18 cellular contexts compared by ENCODE assay signal in genomic region chr11:27282806-27283205, GRCh38.
DNase-seq lines count a peak whose midpoint lies in the region; ATAC-seq, FAIRE-seq and TF ChIP-seq lines count a peak whose summit lies in the region.
"Had no signal": no experiment of that assay in that cellular context is flagged by ENCODE, and none has a peak within 500 bp of the region (broad histone marks: within the 10 kb centered on the region; RNA-seq: fewer than 3 reads in every experiment).

No MANE protein-coding gene starts in this region.

- peaks cover 9% of the 10 kb centered on the region; the same call in 1 of the 2 replicates for H4K20me1 ChIP-seq in IMR-90 (ENCODE audit: insufficient read depth, low read length)

- no peak overlapping the region for H2AFZ ChIP-seq in IMR-90 (replicated peaks; ENCODE audit: low read length, poor library complexity)

- no peaks in the 10 kb centered on the region for H3K9me3 ChIP-seq in A549
- no peaks in the 10 kb centered on the region for H3K9me3 ChIP-seq in IMR-90 (ENCODE audit: control insufficient read depth, insufficient read depth, low read length)
- no peaks in the 10 kb centered on the region for H3K9me3 ChIP-seq in right lobe of liver
- H3K9me3 ChIP-seq: lower lobe of right lung, spleen had no signal

- CTCF ChIA-PET in A549 (lab: Yijun Ruan, JAX) (interaction anchor here (0.6 to 7.3 kb wide), 5 partner anchors 14 to 470 kb away, joined by 3 to 48 read pairs (median 3); no protein-coding TSS in a partner anchor), IMR-90 (lab: Yijun Ruan, JAX) (interaction anchor here (1.0 to 3.2 kb wide), 3 partner anchors 14 to 203 kb away, joined by 3 to 14 read pairs (median 4); no protein-coding TSS in a partner anchor)

- peak in 1 of 2 experiments; percentile 37; a peak in 2 of 6 replicates for ATAC-seq in A549
- no peak for ATAC-seq in IMR-90 (ENCODE audit: low read depth)
- peak in 2 of 4 donors; percentile 14 to 36 for ATAC-seq in right lobe of liver
- ATAC-seq: activated CD8-positive, alpha-beta T cell treated with anti-CD3 and anti-CD28 coated beads, Interleukin-2, amount 10 ng/mL, durations not matched to agents 7 days and 5 days had no signal

- no peak overlapping the region for H2BK20ac ChIP-seq in IMR-90 (ENCODE audit: low read depth, low read length)

- H3K27ac ChIP-seq in A549 (peak overlapping the region; percentile 52 to 58; a peak in 4 of 6 replicates), IMR-90 (ENCODE audit: insufficient read depth, low read length) (no peak overlapping the region), right lobe of liver (peak overlapping the region; percentile 20 to 68 (median 58))
- H3K27ac ChIP-seq: cardiac muscle cell, lower lobe of right lung had no signal

- H3K56ac ChIP-seq in IMR-90 (ENCODE audit: extremely low read depth, insufficient read depth, low read length): no peak overlapping the region

- H4K5ac ChIP-seq in IMR-90 (ENCODE audit: low read depth, low read length): no peak overlapping the region

- intact Hi-C loops in IMR-90 (cut with micrococcal nuclease): loop anchor here (10.0 kb wide), 1 partner anchor 68 kb away; no protein-coding TSS in a partner anchor
- intact Hi-C loops in right lobe of liver (cut with DNase I): no loop called here

- H3K4me3 ChIP-seq in A549: no peak overlapping the region
- no peak overlapping the region for H3K4me3 ChIP-seq in IMR-90 (ENCODE audit: insufficient read depth, low read depth, low read length)
- H3K4me3 ChIP-seq in right lobe of liver: no peak overlapping the region
- H3K4me3 ChIP-seq: cardiac muscle cell, lower lobe of right lung, spleen had no signal

- H3K14ac ChIP-seq in IMR-90 (replicated peaks; ENCODE audit: low read depth, low read length): no peak overlapping the region

- H3K27me3 ChIP-seq in IMR-90 (ENCODE audit: control insufficient read depth, insufficient read depth, low read length) (peaks cover 9% of the 10 kb centered on the region), right lobe of liver (no peaks in the 10 kb centered on the region)
- H3K27me3 ChIP-seq: cardiac muscle cell, spleen had no signal

- TF ChIP-seq EP300 in A549 (IDR thresholded peaks at IDR 0.05): no peak

- no peak for FAIRE-seq in A549 (lab: Jason Lieb, UNC)

- no peak overlapping the region for H2BK120ac ChIP-seq in IMR-90 (ENCODE audit: low read depth, low read length)

- no peak for TF ChIP-seq RAD21 in A549 (conservative IDR thresholded peaks at IDR 0.05 in 1 of 2, IDR thresholded peaks at IDR 0.05 in 1 of 2)
- TF ChIP-seq RAD21 in IMR-90 (IDR thresholded peaks at IDR 0.05; ENCODE audit: low read length): no peak

- in situ Hi-C loops in IMR-90 (cut with MboI; ENCODE audit: low sequenced_read_pairs): no loop called here

- dilution Hi-C loops in IMR-90 (cut with HindIII; ENCODE audit: low sequenced_read_pairs, unreplicated experiment): no loop called here

- H3K9ac ChIP-seq in IMR-90 (ENCODE audit: low read depth, low read length): no peak overlapping the region

- H3K18ac ChIP-seq in IMR-90 (ENCODE audit: low read depth, low read length): peak overlapping the region; percentile 48; the same call in 1 of the 2 replicates

- DNase-seq in A549 (ENCODE audit: low read depth in 1 of 2, low spot score in 1 of 2) (peak in 1 of 2 experiments; percentile 45), IMR-90 (no peak), cerebellum (ENCODE audit: low spot score) (peak; percentile 8), right lobe of liver (peak in 1 of 3 donors; percentile 48), NCI-H748 treated with DMSO at 0.1 percent for 48 hours (lab: John Stamatoyannopoulos, UW) (no peak), GM20000 (ENCODE audit: low spot score) (no peak)
- no peak for DNase-seq in activated CD4-positive, alpha-beta T cell treated with anti-CD3 and anti-CD28 coated beads, Interleukin-2, amount 50 U/mL, for 48 hours
- no peak for DNase-seq in activated naive CD4-positive, alpha-beta T cell treated with anti-CD3 and anti-CD28 coated beads, Interleukin-2, amount 50 U/mL, for 16 hours
- DNase-seq: activated CD8-positive, alpha-beta T cell treated with anti-CD3 and anti-CD28 coated beads, Interleukin-2, amount 10 ng/mL, durations not matched to agents 7 days and 5 days; activated effector memory CD4-positive, alpha-beta T cell treated with Interleukin-2 at 50 U/mL for 16 hours; lower lobe of right lung; MV-4-11; NCI-H2171; NK-92 treated with Interleukin-12 subunit alpha and Interleukin-12 subunit beta, amount 100 ng/mL, for 24 hours; nucleus accumbens; SIG-M5; spleen had no signal

- WGBS in A549 (ENCODE audit: missing lambda C conversion rate): 53% methylated on average over 3 of the region's 3 CpGs
- 0% methylated on average over 1 of the region's 3 CpGs; no CpG with 5 or more reads in 1 of the 2 experiments for WGBS in IMR-90 (ENCODE audit: extremely low coverage in 2 of 2, insufficient read length in 1 of 2), 2 experiments
- 32% methylated on average over 3 of the region's 3 CpGs for WGBS in right lobe of liver (ENCODE audit: insufficient coverage, low coverage, low lambda C conversion rate, missing lambda C conversion rate)

- H3K4me1 ChIP-seq in A549 (peaks cover 20% of the 10 kb centered on the region), IMR-90 (ENCODE audit: control insufficient read depth, insufficient read depth, low read length) (peaks cover 8% of the 10 kb centered on the region), right lobe of liver (peaks cover 0 to 10% (median 0%) of the 10 kb centered on the region in 4 donors)
- H3K4me1 ChIP-seq: lower lobe of right lung had no signal

- no peak overlapping the region for H3K23ac ChIP-seq in IMR-90 (ENCODE audit: low read depth, low read length)

- H3K36me3 ChIP-seq in IMR-90 (ENCODE audit: control insufficient read depth, insufficient read depth, low read length): no peaks in the 10 kb centered on the region
- no peaks in the 10 kb centered on the region for H3K36me3 ChIP-seq in right lobe of liver
- H3K36me3 ChIP-seq: cardiac muscle cell, lower lobe of right lung, spleen had no signal

- H3K4ac ChIP-seq in IMR-90 (ENCODE audit: low read depth, low read length): no peak overlapping the region

- H2AK9ac ChIP-seq in IMR-90 (replicated peaks; ENCODE audit: low read depth, low read length, poor library complexity): peak overlapping the region; percentile 15

- TF ChIP-seq CTCF in A549 (IDR thresholded peaks at IDR 0.05): no peak
- no peak for TF ChIP-seq CTCF in IMR-90 (conservative IDR thresholded peaks at IDR 0.05; ENCODE audit: low read depth, low read length)
- no peak for TF ChIP-seq CTCF in right lobe of liver (IDR thresholded peaks at IDR 0.05)
- TF ChIP-seq CTCF in GM20000 (IDR thresholded peaks at IDR 0.05; ENCODE audit: extremely low read depth, missing control alignments): no peak

- H2BK5ac ChIP-seq in IMR-90 (ENCODE audit: low read depth, low read length, poor library complexity, severe bottlenecking): peak overlapping the region; percentile 36

- TF ChIP-seq POLR2A in A549 (IDR thresholded peaks at IDR 0.05; ENCODE audit: low read length) (no peak), IMR-90 (IDR thresholded peaks at IDR 0.05; ENCODE audit: low read depth, low read length) (no peak), right lobe of liver (IDR thresholded peaks at IDR 0.05) (no peak)

- H2BK15ac ChIP-seq in IMR-90 (ENCODE audit: low read depth, low read length): no peak overlapping the region

- no peak overlapping the region for H2AK5ac ChIP-seq in IMR-90 (ENCODE audit: low read depth, low read length)

- no peak overlapping the region for H4K8ac ChIP-seq in IMR-90 (ENCODE audit: low read depth in 2 of 2, low read length in 2 of 2)

- no TSS peak for BruUV-seq in IMR-90 (replicated peaks; lab: Mats Ljungman, UMichigan)

- POLR2A ChIA-PET in A549 (lab: Yijun Ruan, JAX) (interaction anchor here (1.4 kb wide), 1 partner anchor 49 kb away, joined by 3 read pairs; no protein-coding TSS in a partner anchor), IMR-90 (lab: Charles Lee; ENCODE audit: unreplicated experiment) (interaction anchor here (1.0 kb wide), 1 partner anchor 69 kb away, joined by 3 read pairs; no protein-coding TSS in a partner anchor)

- H4K91ac ChIP-seq in IMR-90 (ENCODE audit: insufficient read depth, low read depth, low read length): no peak overlapping the region

- peaks cover 11% of the 10 kb centered on the region; the same call in 1 of the 2 replicates for H3K9me1 ChIP-seq in IMR-90 (ENCODE audit: insufficient read depth, low read length)

- no peaks in the 10 kb centered on the region for H3K79me1 ChIP-seq in IMR-90 (ENCODE audit: low read depth in 1 of 2, low read length in 2 of 2)

- H3K4me2 ChIP-seq in A549 (peak overlapping the region; percentile 50), IMR-90 (ENCODE audit: low read depth, low read length) (peak overlapping the region; percentile 37; the same call in 1 of the 2 replicates)

TF ChIP-seq in A549, 52 proteins besides CTCF, POLR2A, EP300 and RAD21:
- TF ChIP-seq E2F6 (IDR thresholded peaks at IDR 0.05; ENCODE audit: borderline replicate concordance, low read depth) (no peak), HOXA7 (CRISPR knock-in tag; IDR thresholded peaks at IDR 0.05) (no peak)
- TF ChIP-seq, protein P1, sequence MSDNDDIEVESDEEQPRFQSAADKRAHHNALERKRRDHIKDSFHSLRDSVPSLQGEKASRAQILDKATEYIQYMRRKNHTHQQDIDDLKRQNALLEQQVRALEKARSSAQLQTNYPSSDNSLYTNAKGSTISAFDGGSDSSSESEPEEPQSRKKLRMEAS (IDR thresholded peaks at IDR 0.05): no peak

TF ChIP-seq in IMR-90, 13 proteins besides CTCF, POLR2A, EP300 and RAD21 (continues in another document):
- no peak for TF ChIP-seq FOS (IDR thresholded peaks at IDR 0.05; ENCODE audit: low read depth, low read length)
- TF ChIP-seq MXI1 (IDR thresholded peaks at IDR 0.05; ENCODE audit: borderline replicate concordance, low read depth, low read length): no peak
- TF ChIP-seq NFE2L2 (IDR thresholded peaks at IDR 0.05; ENCODE audit: low read depth, low read length): no peak
- no peak for TF ChIP-seq RCOR1 (IDR thresholded peaks at IDR 0.05; ENCODE audit: insufficient replicate concordance, low read length)
- TF ChIP-seq CEBPB (IDR thresholded peaks at IDR 0.05; ENCODE audit: low read depth, low read length): no peak
- TF ChIP-seq MAZ (IDR thresholded peaks at IDR 0.05; ENCODE audit: borderline replicate concordance, low read depth, low read length): no peak
- no peak for TF ChIP-seq SMC3 (IDR thresholded peaks at IDR 0.05; ENCODE audit: low read depth, low read length)
- no peak for TF ChIP-seq MAFK (IDR thresholded peaks at IDR 0.05; ENCODE audit: low read depth, low read length)
- TF ChIP-seq, protein P2, sequence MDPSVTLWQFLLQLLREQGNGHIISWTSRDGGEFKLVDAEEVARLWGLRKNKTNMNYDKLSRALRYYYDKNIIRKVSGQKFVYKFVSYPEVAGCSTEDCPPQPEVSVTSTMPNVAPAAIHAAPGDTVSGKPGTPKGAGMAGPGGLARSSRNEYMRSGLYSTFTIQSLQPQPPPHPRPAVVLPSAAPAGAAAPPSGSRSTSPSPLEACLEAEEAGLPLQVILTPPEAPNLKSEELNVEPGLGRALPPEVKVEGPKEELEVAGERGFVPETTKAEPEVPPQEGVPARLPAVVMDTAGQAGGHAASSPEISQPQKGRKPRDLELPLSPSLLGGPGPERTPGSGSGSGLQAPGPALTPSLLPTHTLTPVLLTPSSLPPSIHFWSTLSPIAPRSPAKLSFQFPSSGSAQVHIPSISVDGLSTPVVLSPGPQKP (IDR thresholded peaks at IDR 0.05; ENCODE audit: borderline replicate concordance, low read depth, low read length): no peak
